35 cellular contexts compared by ENCODE assay signal in genomic region chrX:25196221-25196620, GRCh38.
"Had no signal": no experiment of that assay in that cellular context is flagged by ENCODE, and none has a peak within 500 bp of the region (broad histone marks: within the 10 kb centered on the region; RNA-seq: fewer than 3 reads in every experiment).

No MANE protein-coding gene starts in this region.

- H3K4me3 ChIP-seq: MG63 had no signal

- H3K9me3 ChIP-seq: MG63 had no signal

- DNase-seq: Karpas-422, Kasumi-1, MG63, MM.1S, MV-4-11, NCI-H1048, NCI-H1092, NCI-H1092 treated with DMSO at 0.1 percent for 48 hours, NCI-H1105, NCI-H1105 treated with DMSO at 0.1 percent for 48 hours, NCI-H1417, NCI-H1417 treated with DMSO at 0.1 percent for 48 hours, NCI-H1436, NCI-H1436 treated with DMSO at 0.1 percent for 48 hours, NCI-H146, NCI-H1694, NCI-H1694 treated with DMSO at 0.1 percent for 48 hours, NCI-H187, NCI-H187 treated with DMSO at 0.1 percent for 48 hours, NCI-H1930, NCI-H2029, NCI-H2029 treated with DMSO at 0.1 percent for 48 hours, NCI-H2081, NCI-H2081 treated with DMSO at 0.1 percent for 48 hours, NCI-H2107, NCI-H2171, NCI-H2171 treated with DMSO at 0.1 percent for 48 hours, NCI-H2227 treated with DMSO at 0.1 percent for 48 hours, NCI-H226, NCI-H345, NCI-H446, NCI-H446 treated with DMSO at 0.1 percent for 48 hours, NCI-H510A, NCI-H510A treated with DMSO at 0.1 percent for 48 hours, NCI-H524 had no signal

- H3K27me3 ChIP-seq: MG63 had no signal

- H3K36me3 ChIP-seq: MG63 had no signal
